ENCODE assay signal across 11 cellular contexts in the genomic region with DNA sequence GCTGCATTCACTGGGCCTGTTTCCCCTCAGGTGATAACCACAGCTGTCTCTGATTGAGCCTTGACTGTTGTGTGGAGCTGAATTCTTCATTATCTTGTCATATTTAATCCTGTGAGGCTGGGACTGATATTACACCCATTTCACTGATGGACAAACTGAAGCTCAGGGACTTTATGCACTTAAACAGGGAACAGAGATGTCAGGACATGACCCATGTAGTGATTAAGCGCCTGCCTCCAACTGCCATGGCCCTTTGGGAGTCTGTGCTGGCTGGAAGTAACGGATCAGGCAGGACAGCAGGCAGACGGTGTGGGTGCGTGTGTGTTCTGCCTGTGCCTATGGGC. TPM values are rescaled to one million over a fixed set of nuclear protein-coding genes. Genes with fewer than 3 reads are reported as not detected.
A peak's percentile ranks its signal among the peaks of the same experiment; 100 is the strongest.
DNase-seq lines count a peak whose midpoint lies in the region; ATAC-seq, FAIRE-seq and TF ChIP-seq lines count a peak whose summit lies in the region.
"Had no signal": no experiment of that assay in that cellular context is flagged by ENCODE, and none has a peak within 500 bp of the region (broad histone marks: within the 10 kb centered on the region; RNA-seq: fewer than 3 reads in every experiment).

No MANE protein-coding gene starts in this region.

- H3K9ac ChIP-seq in iPS-15b (ENCODE audit: low read depth, low read length), result peak overlapping the region; percentile 60

- H3K9me3 Mint-ChIP-seq in activated T-helper 2 cell treated with anti-CD3 and anti-CD28 coated beads, Interferon-gamma antibody, Interleukin-2, Interleukin-4, amounts not matched to agents 10 μg/mL and 5 μg/mL and 100 μg/mL, durations not matched to agents 14 hours and 24 hours and 36 hours, result no peaks in the 10 kb centered on the region
- H3K9me3 Mint-ChIP-seq in nephron progenitor cell, result no peaks in the 10 kb centered on the region

- WGBS in small intestine, 3 donors, result 83 to 96% (median 87%) methylated on average over 4 of the region's 4 CpGs

- ATAC-seq in HG03442 (IDR thresholded peaks at IDR 0.05; ENCODE audit: unreplicated experiment), result no peak

- peak overlapping the region; percentile 93 for H3K27ac ChIP-seq in HL-60 (replicated peaks)
- H3K27ac ChIP-seq in small intestine (ENCODE audit: low read depth in 1 of 2, low read length in 1 of 2), result peak overlapping the region; percentile 46 to 91

- no peaks in the 10 kb centered on the region for H3K27me3 Mint-ChIP-seq in activated T-helper 2 cell treated with anti-CD3 and anti-CD28 coated beads, Interferon-gamma antibody, Interleukin-2, Interleukin-4, amounts not matched to agents 10 μg/mL and 5 μg/mL and 100 μg/mL, durations not matched to agents 14 hours and 24 hours and 36 hours (ENCODE audit: low read depth)
- no peaks in the 10 kb centered on the region for H3K27me3 Mint-ChIP-seq in nephron progenitor cell (ENCODE audit: low read depth, poor library complexity)

- H3K27ac Mint-ChIP-seq in activated T-helper 2 cell treated with anti-CD3 and anti-CD28 coated beads, Interferon-gamma antibody, Interleukin-2, Interleukin-4, amounts not matched to agents 10 μg/mL and 5 μg/mL and 100 μg/mL, durations not matched to agents 14 hours and 24 hours and 36 hours, result peak overlapping the region; percentile 81
- H3K27ac Mint-ChIP-seq in nephron progenitor cell, result no peak overlapping the region

- H3K4me3 Mint-ChIP-seq in activated T-helper 2 cell treated with anti-CD3 and anti-CD28 coated beads, Interferon-gamma antibody, Interleukin-2, Interleukin-4, amounts not matched to agents 10 μg/mL and 5 μg/mL and 100 μg/mL, durations not matched to agents 14 hours and 24 hours and 36 hours (ENCODE audit: low read depth), result no peak overlapping the region
- H3K4me3 Mint-ChIP-seq in nephron progenitor cell, result no peak overlapping the region

- no peaks in the 10 kb centered on the region for H3K9me3 ChIP-seq in iPS-15b (ENCODE audit: control insufficient read depth, insufficient read depth, low read length)
- no peaks in the 10 kb centered on the region for H3K9me3 ChIP-seq in small intestine (ENCODE audit: control insufficient read depth, low read depth)

- H3K27me3 ChIP-seq in HL-60 (ENCODE audit: insufficient read depth, poor library complexity, severe bottlenecking) (no peaks in the 10 kb centered on the region), iPS-15b (ENCODE audit: control insufficient read depth, insufficient read depth, low read length) (no peaks in the 10 kb centered on the region), small intestine (ENCODE audit: control insufficient read depth in 2 of 2, insufficient read depth in 2 of 2, low read length in 2 of 2) (no peaks in the 10 kb centered on the region)

- peaks cover 74% of the 10 kb centered on the region for H3K4me1 Mint-ChIP-seq in activated T-helper 2 cell treated with anti-CD3 and anti-CD28 coated beads, Interferon-gamma antibody, Interleukin-2, Interleukin-4, amounts not matched to agents 10 μg/mL and 5 μg/mL and 100 μg/mL, durations not matched to agents 14 hours and 24 hours and 36 hours (ENCODE audit: low read depth)
- peaks cover 76% of the 10 kb centered on the region for H3K4me1 Mint-ChIP-seq in nephron progenitor cell

- intact Hi-C loops in activated T-helper 2 cell treated with anti-CD3 and anti-CD28 coated beads, Interferon-gamma antibody, Interleukin-2, Interleukin-4, amounts not matched to agents 10 μg/mL and 5 μg/mL and 100 μg/mL, durations not matched to agents 14 hours and 24 hours and 36 hours (cut with micrococcal nuclease), result no loop called here

- no peak for FAIRE-seq in small intestine (lab: Jason Lieb, UNC)

- DNase-seq in HL-60 (ENCODE audit: low read depth in 1 of 2, low spot score in 1 of 2) (no peak), small intestine (no peak), glomerular visceral epithelial cell (ENCODE audit: extremely low spot score) (no peak), nephron progenitor cell (no peak), MV-4-11 (lab: John Stamatoyannopoulos, UW) (no peak)
- DNase-seq in activated T-helper 2 cell treated with anti-CD3 and anti-CD28 coated beads, Interferon-gamma antibody, Interleukin-2, Interleukin-4, amounts not matched to agents 10 μg/mL and 5 μg/mL and 100 μg/mL, durations not matched to agents 14 hours and 24 hours and 36 hours (ENCODE audit: low spot score), result no peak
- DNase-seq: HCEC 1CT, SHP77 treated with DMSO at 0.1 percent for 48 hours had no signal

- H3K36me3 ChIP-seq in iPS-15b (ENCODE audit: control insufficient read depth, insufficient read depth, low read length) (peaks cover 16% of the 10 kb centered on the region), small intestine (ENCODE audit: control insufficient read depth in 2 of 2, insufficient read depth in 2 of 2, low read length in 2 of 2) (no peaks in the 10 kb centered on the region)

- peak overlapping the region; percentile 24; the same call in 1 of the 2 replicates for H3K4me3 ChIP-seq in HL-60 (replicated peaks; ENCODE audit: insufficient read depth, low read length)
- H3K4me3 ChIP-seq in iPS-15b (ENCODE audit: low read depth, low read length), result no peak overlapping the region
- H3K4me3 ChIP-seq in small intestine (ENCODE audit: low read depth in 1 of 2, low read length in 2 of 2), result no peak overlapping the region

- peaks cover 40% of the 10 kb centered on the region for H3K36me3 Mint-ChIP-seq in activated T-helper 2 cell treated with anti-CD3 and anti-CD28 coated beads, Interferon-gamma antibody, Interleukin-2, Interleukin-4, amounts not matched to agents 10 μg/mL and 5 μg/mL and 100 μg/mL, durations not matched to agents 14 hours and 24 hours and 36 hours (ENCODE audit: low read depth)
- H3K36me3 Mint-ChIP-seq in nephron progenitor cell (ENCODE audit: low read depth), result peaks cover 4% of the 10 kb centered on the region

- no peak for TF ChIP-seq CTCF in HL-60 (IDR thresholded peaks at IDR 0.05; ENCODE audit: insufficient read depth, low read length)
- no peak for TF ChIP-seq CTCF in nephron progenitor cell (IDR thresholded peaks at IDR 0.05)

- H3K4me1 ChIP-seq in iPS-15b (ENCODE audit: control insufficient read depth, insufficient read depth, low read length) (peaks cover 49% of the 10 kb centered on the region), small intestine (ENCODE audit: control insufficient read depth in 2 of 2, insufficient read depth in 1 of 2, low read depth in 1 of 2, low read length in 1 of 2) (peaks cover 2 to 30% of the 10 kb centered on the region in 2 donors)

RNA-seq across cellular contexts. Expression of a gene that starts 7.5 kb away (rescaled TPM):
- 267 and 269 TPM in 2 replicates for total RNA-seq in activated T-helper 2 cell treated with anti-CD3 and anti-CD28 coated beads, Interferon-gamma antibody, Interleukin-2, Interleukin-4, amounts not matched to agents 10 μg/mL and 5 μg/mL and 100 μg/mL, durations not matched to agents 14 hours and 24 hours and 36 hours
- 100 to 1,000 TPM in 1 of 3 donors, 10 to 100 TPM in 2; 23.9 to 117 (median 49.2) TPM for polyA plus RNA-seq in small intestine

RNA-seq across cellular contexts. Expression of a gene that starts 25.4 kb away (rescaled TPM):
- total RNA-seq in activated T-helper 2 cell treated with anti-CD3 and anti-CD28 coated beads, Interferon-gamma antibody, Interleukin-2, Interleukin-4, amounts not matched to agents 10 μg/mL and 5 μg/mL and 100 μg/mL, durations not matched to agents 14 hours and 24 hours and 36 hours, result 0.30 and 0.68 TPM in 2 replicates
- 100 to 1,000 TPM in 2 of 3 donors, 10 to 100 TPM in 1; 39.2 to 204 (median 164) TPM for polyA plus RNA-seq in small intestine

RNA-seq across cellular contexts. Expression of a gene that starts 35.4 kb away (rescaled TPM):
- total RNA-seq in activated T-helper 2 cell treated with anti-CD3 and anti-CD28 coated beads, Interferon-gamma antibody, Interleukin-2, Interleukin-4, amounts not matched to agents 10 μg/mL and 5 μg/mL and 100 μg/mL, durations not matched to agents 14 hours and 24 hours and 36 hours, result not detected in 2 replicates
- polyA plus RNA-seq in small intestine, result under 1 TPM in 2 of 3 donors, not detected in 1; 0.21 to 0.54 TPM
- total RNA-seq: kidney epithelial cell had no signal

RNA-seq across cellular contexts. Expression of a gene that starts 38.5 kb away (rescaled TPM):
- total RNA-seq in activated T-helper 2 cell treated with anti-CD3 and anti-CD28 coated beads, Interferon-gamma antibody, Interleukin-2, Interleukin-4, amounts not matched to agents 10 μg/mL and 5 μg/mL and 100 μg/mL, durations not matched to agents 14 hours and 24 hours and 36 hours, result not detected in 2 replicates
- 1 to 10 TPM in 1 of 3 donors, not detected in 2; 2.1 TPM for polyA plus RNA-seq in small intestine

RNA-seq across cellular contexts. Expression of a gene that starts 48.7 kb away (rescaled TPM):
- total RNA-seq in activated T-helper 2 cell treated with anti-CD3 and anti-CD28 coated beads, Interferon-gamma antibody, Interleukin-2, Interleukin-4, amounts not matched to agents 10 μg/mL and 5 μg/mL and 100 μg/mL, durations not matched to agents 14 hours and 24 hours and 36 hours, result 154 and 164 TPM in 2 replicates
- 10 to 100 TPM; 65.8 to 93.4 (median 76.2) TPM for polyA plus RNA-seq in small intestine
